Comparison of ENCODE assay signal across 1 cellular context in genomic region chr14:53227154-53227718, GRCh38.
TF ChIP-seq lines count a peak whose summit lies in the region.

No MANE protein-coding gene starts in this region.

TF ChIP-seq in H1, 55 proteins besides CTCF, POLR2A, EP300 and RAD21 (continued from another document):
- TF ChIP-seq, protein P1, sequence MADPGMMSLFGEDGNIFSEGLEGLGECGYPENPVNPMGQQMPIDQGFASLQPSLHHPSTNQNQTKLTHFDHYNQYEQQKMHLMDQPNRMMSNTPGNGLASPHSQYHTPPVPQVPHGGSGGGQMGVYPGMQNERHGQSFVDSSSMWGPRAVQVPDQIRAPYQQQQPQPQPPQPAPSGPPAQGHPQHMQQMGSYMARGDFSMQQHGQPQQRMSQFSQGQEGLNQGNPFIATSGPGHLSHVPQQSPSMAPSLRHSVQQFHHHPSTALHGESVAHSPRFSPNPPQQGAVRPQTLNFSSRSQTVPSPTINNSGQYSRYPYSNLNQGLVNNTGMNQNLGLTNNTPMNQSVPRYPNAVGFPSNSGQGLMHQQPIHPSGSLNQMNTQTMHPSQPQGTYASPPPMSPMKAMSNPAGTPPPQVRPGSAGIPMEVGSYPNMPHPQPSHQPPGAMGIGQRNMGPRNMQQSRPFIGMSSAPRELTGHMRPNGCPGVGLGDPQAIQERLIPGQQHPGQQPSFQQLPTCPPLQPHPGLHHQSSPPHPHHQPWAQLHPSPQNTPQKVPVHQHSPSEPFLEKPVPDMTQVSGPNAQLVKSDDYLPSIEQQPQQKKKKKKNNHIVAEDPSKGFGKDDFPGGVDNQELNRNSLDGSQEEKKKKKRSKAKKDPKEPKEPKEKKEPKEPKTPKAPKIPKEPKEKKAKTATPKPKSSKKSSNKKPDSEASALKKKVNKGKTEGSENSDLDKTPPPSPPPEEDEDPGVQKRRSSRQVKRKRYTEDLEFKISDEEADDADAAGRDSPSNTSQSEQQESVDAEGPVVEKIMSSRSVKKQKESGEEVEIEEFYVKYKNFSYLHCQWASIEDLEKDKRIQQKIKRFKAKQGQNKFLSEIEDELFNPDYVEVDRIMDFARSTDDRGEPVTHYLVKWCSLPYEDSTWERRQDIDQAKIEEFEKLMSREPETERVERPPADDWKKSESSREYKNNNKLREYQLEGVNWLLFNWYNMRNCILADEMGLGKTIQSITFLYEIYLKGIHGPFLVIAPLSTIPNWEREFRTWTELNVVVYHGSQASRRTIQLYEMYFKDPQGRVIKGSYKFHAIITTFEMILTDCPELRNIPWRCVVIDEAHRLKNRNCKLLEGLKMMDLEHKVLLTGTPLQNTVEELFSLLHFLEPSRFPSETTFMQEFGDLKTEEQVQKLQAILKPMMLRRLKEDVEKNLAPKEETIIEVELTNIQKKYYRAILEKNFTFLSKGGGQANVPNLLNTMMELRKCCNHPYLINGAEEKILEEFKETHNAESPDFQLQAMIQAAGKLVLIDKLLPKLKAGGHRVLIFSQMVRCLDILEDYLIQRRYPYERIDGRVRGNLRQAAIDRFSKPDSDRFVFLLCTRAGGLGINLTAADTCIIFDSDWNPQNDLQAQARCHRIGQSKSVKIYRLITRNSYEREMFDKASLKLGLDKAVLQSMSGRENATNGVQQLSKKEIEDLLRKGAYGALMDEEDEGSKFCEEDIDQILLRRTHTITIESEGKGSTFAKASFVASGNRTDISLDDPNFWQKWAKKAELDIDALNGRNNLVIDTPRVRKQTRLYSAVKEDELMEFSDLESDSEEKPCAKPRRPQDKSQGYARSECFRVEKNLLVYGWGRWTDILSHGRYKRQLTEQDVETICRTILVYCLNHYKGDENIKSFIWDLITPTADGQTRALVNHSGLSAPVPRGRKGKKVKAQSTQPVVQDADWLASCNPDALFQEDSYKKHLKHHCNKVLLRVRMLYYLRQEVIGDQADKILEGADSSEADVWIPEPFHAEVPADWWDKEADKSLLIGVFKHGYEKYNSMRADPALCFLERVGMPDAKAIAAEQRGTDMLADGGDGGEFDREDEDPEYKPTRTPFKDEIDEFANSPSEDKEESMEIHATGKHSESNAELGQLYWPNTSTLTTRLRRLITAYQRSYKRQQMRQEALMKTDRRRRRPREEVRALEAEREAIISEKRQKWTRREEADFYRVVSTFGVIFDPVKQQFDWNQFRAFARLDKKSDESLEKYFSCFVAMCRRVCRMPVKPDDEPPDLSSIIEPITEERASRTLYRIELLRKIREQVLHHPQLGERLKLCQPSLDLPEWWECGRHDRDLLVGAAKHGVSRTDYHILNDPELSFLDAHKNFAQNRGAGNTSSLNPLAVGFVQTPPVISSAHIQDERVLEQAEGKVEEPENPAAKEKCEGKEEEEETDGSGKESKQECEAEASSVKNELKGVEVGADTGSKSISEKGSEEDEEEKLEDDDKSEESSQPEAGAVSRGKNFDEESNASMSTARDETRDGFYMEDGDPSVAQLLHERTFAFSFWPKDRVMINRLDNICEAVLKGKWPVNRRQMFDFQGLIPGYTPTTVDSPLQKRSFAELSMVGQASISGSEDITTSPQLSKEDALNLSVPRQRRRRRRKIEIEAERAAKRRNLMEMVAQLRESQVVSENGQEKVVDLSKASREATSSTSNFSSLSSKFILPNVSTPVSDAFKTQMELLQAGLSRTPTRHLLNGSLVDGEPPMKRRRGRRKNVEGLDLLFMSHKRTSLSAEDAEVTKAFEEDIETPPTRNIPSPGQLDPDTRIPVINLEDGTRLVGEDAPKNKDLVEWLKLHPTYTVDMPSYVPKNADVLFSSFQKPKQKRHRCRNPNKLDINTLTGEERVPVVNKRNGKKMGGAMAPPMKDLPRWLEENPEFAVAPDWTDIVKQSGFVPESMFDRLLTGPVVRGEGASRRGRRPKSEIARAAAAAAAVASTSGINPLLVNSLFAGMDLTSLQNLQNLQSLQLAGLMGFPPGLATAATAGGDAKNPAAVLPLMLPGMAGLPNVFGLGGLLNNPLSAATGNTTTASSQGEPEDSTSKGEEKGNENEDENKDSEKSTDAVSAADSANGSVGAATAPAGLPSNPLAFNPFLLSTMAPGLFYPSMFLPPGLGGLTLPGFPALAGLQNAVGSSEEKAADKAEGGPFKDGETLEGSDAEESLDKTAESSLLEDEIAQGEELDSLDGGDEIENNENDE (IDR thresholded peaks at IDR 0.05; ENCODE audit: insufficient replicate concordance, low read length): no peak
- no peak for TF ChIP-seq TEAD4 (IDR thresholded peaks at IDR 0.05; ENCODE audit: low read depth, low read length)
- no peak for TF ChIP-seq KDM1A (IDR thresholded peaks at IDR 0.05; ENCODE audit: borderline replicate concordance, low read length)
- no peak for TF ChIP-seq ASH2L (IDR thresholded peaks at IDR 0.05; ENCODE audit: low read length)
- no peak for TF ChIP-seq SP4 (IDR thresholded peaks at IDR 0.05; ENCODE audit: low read length)
- TF ChIP-seq SRF (IDR thresholded peaks at IDR 0.05; ENCODE audit: low read depth, low read length): no peak
- no peak for TF ChIP-seq CHD2 (IDR thresholded peaks at IDR 0.05; ENCODE audit: low read length)
- TF ChIP-seq SP1 (IDR thresholded peaks at IDR 0.05; ENCODE audit: low read depth, low read length): no peak
- no peak for TF ChIP-seq SIN3A (conservative IDR thresholded peaks at IDR 0.05 in 1 of 2, IDR thresholded peaks at IDR 0.05 in 1 of 2; ENCODE audit: low read depth in 1 of 2, low read length in 2 of 2)
- TF ChIP-seq BACH1 (IDR thresholded peaks at IDR 0.05; ENCODE audit: low read length): no peak
- no peak for TF ChIP-seq USF2 (IDR thresholded peaks at IDR 0.05; ENCODE audit: low read length)
- TF ChIP-seq, protein P2, sequence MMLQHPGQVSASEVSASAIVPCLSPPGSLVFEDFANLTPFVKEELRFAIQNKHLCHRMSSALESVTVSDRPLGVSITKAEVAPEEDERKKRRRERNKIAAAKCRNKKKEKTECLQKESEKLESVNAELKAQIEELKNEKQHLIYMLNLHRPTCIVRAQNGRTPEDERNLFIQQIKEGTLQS (IDR thresholded peaks at IDR 0.05; ENCODE audit: insufficient read depth, low read depth, low read length): no peak
- no peak for TF ChIP-seq ZNF274 (IDR thresholded peaks at IDR 0.05; ENCODE audit: borderline replicate concordance, extremely low read depth, low read length)
- TF ChIP-seq CREB1 (IDR thresholded peaks at IDR 0.05): no peak
- TF ChIP-seq KDM5A (IDR thresholded peaks at IDR 0.05; ENCODE audit: low read length): no peak
- no peak for TF ChIP-seq BRCA1 (IDR thresholded peaks at IDR 0.05; ENCODE audit: low read depth, low read length)
TF ChIP-seq in H1: peak in this region for 0.
